In the genomic region with DNA sequence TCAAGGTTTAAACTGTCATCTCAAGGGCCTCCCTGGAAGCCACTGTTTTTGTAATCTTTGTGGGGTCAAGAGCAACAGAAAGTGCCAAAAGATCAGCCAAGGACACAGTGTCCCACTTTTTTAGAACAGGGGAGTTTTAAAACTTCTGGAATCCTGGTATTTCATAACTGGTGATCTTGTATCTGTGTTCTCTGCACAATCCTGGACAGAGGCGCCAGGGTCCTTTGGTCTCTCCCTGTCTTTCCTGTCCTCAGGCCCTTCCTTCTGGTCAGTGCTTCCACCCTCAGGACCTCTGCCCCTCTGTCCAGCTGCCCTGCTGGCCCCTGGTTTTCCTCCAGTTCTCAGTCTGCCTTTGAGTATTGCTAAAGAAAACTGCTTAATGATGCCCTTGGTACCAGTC, we compare ENCODE assay signal across 19 cellular contexts. TPM values are rescaled to one million over a fixed set of nuclear protein-coding genes. Genes with fewer than 3 reads are reported as not detected.
DNase-seq lines count a peak whose midpoint lies in the region; ATAC-seq, FAIRE-seq and TF ChIP-seq lines count a peak whose summit lies in the region.
"Had no signal": no experiment of that assay in that cellular context is flagged by ENCODE, and none has a peak within 500 bp of the region (broad histone marks: within the 10 kb centered on the region; RNA-seq: fewer than 3 reads in every experiment).

No MANE protein-coding gene starts in this region.

- no peak overlapping the region for H3K4me3 ChIP-seq in ACC112 (ENCODE audit: low read depth, low read length)
- H3K4me3 ChIP-seq in esophagus muscularis mucosa: no peak overlapping the region
- no peak overlapping the region for H3K4me3 ChIP-seq in lower lobe of right lung
- H3K4me3 ChIP-seq in stomach: no peak overlapping the region
- H3K4me3 ChIP-seq: A549, GM23248, PC-9 had no signal

- 0 out of 2 replicates have a peak overlapping the region, but pooled peaks have one; percentile 0 for H3K27ac ChIP-seq in ACC112 (ENCODE audit: low read depth, low read length)
- peak overlapping the region; percentile 41 to 56 (median 42) for H3K27ac ChIP-seq in esophagus muscularis mucosa (replicated peaks in 1 of 4)
- H3K27ac ChIP-seq in lower lobe of right lung: no peak overlapping the region
- peak overlapping the region in 3 of 5 donors; percentile 2 to 53 (median 46) for H3K27ac ChIP-seq in stomach
- H3K27ac ChIP-seq: A549, GM23248, PC-9 had no signal

- H3K9me3 ChIP-seq in esophagus muscularis mucosa (no peaks in the 10 kb centered on the region), lower lobe of right lung (no peaks in the 10 kb centered on the region), stomach (no peaks in the 10 kb centered on the region)
- H3K9me3 ChIP-seq: A549 had no signal

- intact Hi-C loops in esophagus muscularis mucosa (cut with DNase I): no loop called here
- intact Hi-C loops in lower lobe of right lung (cut with DNase I): no loop called here
- intact Hi-C loops in stomach (cut with DNase I; ENCODE audit: low total_unique reads): no loop called here

- TF ChIP-seq CTCF in esophagus muscularis mucosa (IDR thresholded peaks at IDR 0.05) (no peak), lower lobe of right lung (IDR thresholded peaks at IDR 0.05) (no peak), stomach (IDR thresholded peaks at IDR 0.05) (no peak)

- FAIRE-seq in RCC 7860 (lab: Jason Lieb, UNC): no peak
- FAIRE-seq: A549 had no signal

- DNase-seq in esophagus muscularis mucosa (ENCODE audit: extremely low spot score): no peak
- peak; percentile 51 for DNase-seq in lower lobe of right lung
- DNase-seq in stomach: no peak
- DNase-seq in GDM1 (lab: John Stamatoyannopoulos, UW): no peak
- DNase-seq in RCC 7860 (ENCODE audit: low spot score): no peak
- DNase-seq: activated naive CD4-positive, alpha-beta T cell treated with anti-CD3 and anti-CD28 coated beads, Interleukin-2, amount 50 U/mL, for 16 hours; CD4-positive, CD25-positive, alpha-beta regulatory T cell; effector CD8-positive, alpha-beta T cell; GM23248; naive thymus-derived CD4-positive, alpha-beta T cell; NCI-H1048; NCI-H748 treated with DMSO at 0.1 percent for 48 hours; PC-9 had no signal

- H3K36me3 ChIP-seq in ACC112 (ENCODE audit: insufficient read depth, low read length) (no peaks in the 10 kb centered on the region), esophagus muscularis mucosa (no peaks in the 10 kb centered on the region), lower lobe of right lung (no peaks in the 10 kb centered on the region), stomach (no peaks in the 10 kb centered on the region)

- 63% methylated on average over 1 of the region's 1 CpG for WGBS in esophagus muscularis mucosa
- 71 to 98% (median 81%) methylated on average over 1 of the region's 1 CpG for WGBS in stomach, 5 donors

- TF ChIP-seq EP300 in esophagus muscularis mucosa (IDR thresholded peaks at IDR 0.05) (no peak), stomach (IDR thresholded peaks at IDR 0.05) (no peak)

- H2AFZ ChIP-seq in ACC112 (ENCODE audit: low read length, unreplicated experiment): no peak overlapping the region
- H2AFZ ChIP-seq: GM23248, PC-9 had no signal

- peaks cover 51% of the 10 kb centered on the region for H3K79me2 ChIP-seq in ACC112 (ENCODE audit: control insufficient read depth, insufficient read depth, low read length, unreplicated experiment)

- peak; percentile 50 to 88 for ATAC-seq in lower lobe of right lung
- no peak for ATAC-seq in HG03457 (IDR thresholded peaks at IDR 0.05; ENCODE audit: unreplicated experiment)
- ATAC-seq in GM21619 (IDR thresholded peaks at IDR 0.05; ENCODE audit: unreplicated experiment): no peak
- ATAC-seq: A549; left colon; naive thymus-derived CD4-positive, alpha-beta T cell had no signal

- no peak for TF ChIP-seq POLR2A in esophagus muscularis mucosa (IDR thresholded peaks at IDR 0.05; ENCODE audit: low read depth)
- no peak for TF ChIP-seq POLR2A in stomach (IDR thresholded peaks at IDR 0.05)

- no peaks in the 10 kb centered on the region for H3K27me3 ChIP-seq in ACC112 (ENCODE audit: insufficient read depth, low read length)
- H3K27me3 ChIP-seq in esophagus muscularis mucosa: no peaks in the 10 kb centered on the region
- no peaks in the 10 kb centered on the region for H3K27me3 ChIP-seq in lower lobe of right lung (ENCODE audit: low read depth)
- no peaks in the 10 kb centered on the region for H3K27me3 ChIP-seq in stomach

- H3K4me1 ChIP-seq in ACC112 (ENCODE audit: control insufficient read depth, insufficient read depth, low read length, unreplicated experiment) (peaks cover 30% of the 10 kb centered on the region), esophagus muscularis mucosa (peaks cover 5 to 48% (median 46%) of the 10 kb centered on the region in 4 donors), lower lobe of right lung (peaks cover 4% of the 10 kb centered on the region), stomach (peaks cover 0 to 48% (median 21%) of the 10 kb centered on the region in 4 donors)
- H3K4me1 ChIP-seq: A549 had no signal

RNA-seq across cellular contexts. Expression of a gene that starts 47.3 kb away (rescaled TPM):
- total RNA-seq in esophagus muscularis mucosa (10 to 100 TPM; 16.6 to 19.9 (median 18.4) TPM), lower lobe of right lung (15.4 TPM), stomach (10 to 100 TPM in 3 of 5 donors, 1 to 10 TPM in 1, under 1 TPM in 1; 0.87 to 12.8 (median 11.3) TPM)
- 10 to 100 TPM in 1 of 3 donors, 1 to 10 TPM in 2; 3.5 to 11.0 (median 9.3) TPM for polyA plus RNA-seq in stomach
- polyA plus RNA-seq: CD4-positive, CD25-positive, alpha-beta regulatory T cell; IgD-negative memory B cell; naive thymus-derived CD4-positive, alpha-beta T cell had no signal

Comparison
In these comparisons a context has a peak if more than half of its experiments do, and no peak if none do; other contexts are left out.
1. ATAC-seq: peak in lower lobe of right lung (2 of 2); none in HG03457 (single experiment) and GM21619 (single experiment).